Comparison of ENCODE assay signal across 8 cellular contexts in the genomic region with DNA sequence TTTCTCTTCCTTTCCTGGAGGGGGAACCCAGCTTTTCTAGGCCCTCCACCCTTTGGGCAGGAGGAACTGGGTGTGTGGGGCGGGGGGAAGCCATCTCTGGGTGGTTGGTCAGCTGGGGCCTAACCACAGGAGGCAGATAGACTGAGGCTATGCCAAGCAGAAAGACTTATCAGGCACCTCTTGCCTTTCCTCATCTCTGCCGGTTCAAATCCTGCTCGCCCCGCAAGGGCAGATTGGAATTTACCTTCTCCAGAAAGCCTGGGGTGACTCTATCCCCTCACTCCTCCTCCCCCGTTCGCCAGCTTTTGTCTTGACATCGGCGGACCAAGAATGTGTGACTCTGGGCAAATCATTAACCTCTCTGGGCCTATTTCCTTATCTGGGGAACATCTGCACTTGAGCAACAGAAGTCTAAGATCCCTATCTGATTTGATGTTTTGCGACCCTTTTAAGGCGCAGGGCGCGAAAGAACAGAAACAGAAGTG. TPM values are rescaled to one million over a fixed set of nuclear protein-coding genes. Genes with fewer than 3 reads are reported as not detected.
DNase-seq lines count a peak whose midpoint lies in the region; ATAC-seq, FAIRE-seq and TF ChIP-seq lines count a peak whose summit lies in the region.

No MANE protein-coding gene starts in this region.

- H3K9me3 ChIP-seq in DND-41 (ENCODE audit: insufficient read depth, low read length, severe bottlenecking) (no peaks in the 10 kb centered on the region), GM12878 (replicated peaks; ENCODE audit: control insufficient read depth, insufficient read depth, low read length) (no peaks in the 10 kb centered on the region), keratinocyte (ENCODE audit: control insufficient read depth, low read depth, low read length) (no peaks in the 10 kb centered on the region)

- ATAC-seq in DND-41 (ENCODE audit: insufficient read depth, low read depth) (peak; percentile 28), GM21367 (IDR thresholded peaks at IDR 0.05; ENCODE audit: unreplicated experiment) (peak; percentile 27), HG03571 (IDR thresholded peaks at IDR 0.05; ENCODE audit: unreplicated experiment) (peak; percentile 42), SK-N-SH treated with all-trans-retinoic acid at 6 μM for 48 hours (peak; percentile 51), GM12878 (peak; percentile 67)

- H3K4me1 ChIP-seq in DND-41 (ENCODE audit: insufficient read depth, low read length): peaks cover 52% of the 10 kb centered on the region
- H3K4me1 ChIP-seq in GM12878 (ENCODE audit: control insufficient read depth, insufficient read depth, low read length): peaks cover 7% of the 10 kb centered on the region; the same call in 1 of the 2 replicates
- peaks cover 16% of the 10 kb centered on the region for H3K4me1 ChIP-seq in keratinocyte (ENCODE audit: control insufficient read depth, extremely low read depth, insufficient read depth, low read length)

- peak overlapping the region; percentile 70 to 79 for H3K4me3 ChIP-seq in DND-41 (ENCODE audit: low read depth in 1 of 2, low read length in 2 of 2)
- H3K4me3 ChIP-seq in GM12878: peak overlapping the region; percentile 96
- peak overlapping the region; percentile 86 to 96 (median 93) for H3K4me3 ChIP-seq in keratinocyte (ENCODE audit: control insufficient read depth in 2 of 3, extremely low read depth in 1 of 3, insufficient read depth in 2 of 3, low read depth in 1 of 3, low read length in 3 of 3)

- no peak for TF ChIP-seq RAD21 in GM12878 (IDR thresholded peaks at IDR 0.05; ENCODE audit: insufficient read depth, low read depth, low read length)

- peak overlapping the region; percentile 93 for H2AFZ ChIP-seq in DND-41 (ENCODE audit: low read depth, low read length)
- H2AFZ ChIP-seq in GM12878 (ENCODE audit: control insufficient read depth, low read depth, low read length): peak overlapping the region; percentile 93
- peak overlapping the region; percentile 95 for H2AFZ ChIP-seq in keratinocyte (ENCODE audit: control insufficient read depth, low read length)

- dilution Hi-C loops in keratinocyte (cut with MboI; ENCODE audit: extremely low pct_ligation_motif_present, low sequenced_read_pairs): no loop called here

- POLR2A ChIA-PET in GM12878 (lab: Charles Lee): interaction anchor here (1.3 kb wide), 1 partner anchor 14 kb away, joined by 3 read pairs; no protein-coding TSS in a partner anchor

- H3K27me3 ChIP-seq in DND-41 (ENCODE audit: insufficient read depth, low read length, poor library complexity) (no peaks in the 10 kb centered on the region), GM12878 (replicated peaks in 1 of 2; ENCODE audit: control insufficient read depth in 2 of 2, insufficient read depth in 2 of 2, low read length in 1 of 2) (no peaks in the 10 kb centered on the region), keratinocyte (ENCODE audit: control insufficient read depth, extremely low read depth, insufficient read depth, low read length) (no peaks in the 10 kb centered on the region)

- CTCF ChIA-PET in GM12878 (lab: Yijun Ruan, JAX): interaction anchor here (0.6 to 0.8 kb wide), 2 partner anchors 30 to 46 kb away, joined by 3 read pairs; no protein-coding TSS in a partner anchor

- in situ Hi-C loops in GM12878 (cut with MboI): no loop called here

- peak overlapping the region; percentile 95 for H3K27ac ChIP-seq in DND-41 (ENCODE audit: low read length)
- H3K27ac ChIP-seq in GM12878 (ENCODE audit: control insufficient read depth, insufficient read depth): peak overlapping the region; percentile 85
- peak overlapping the region; percentile 91 for H3K27ac ChIP-seq in keratinocyte (ENCODE audit: control insufficient read depth, insufficient read depth, low read length)

- WGBS in GM12878 (ENCODE audit: insufficient coverage, insufficient replicate concordance, low lambda C conversion rate, missing lambda C conversion rate): 1% methylated on average over 12 of the region's 12 CpGs

- FAIRE-seq in GM12878 (lab: Jason Lieb, UNC): no peak
- FAIRE-seq in keratinocyte (lab: Jason Lieb, UNC): no peak

- SMC1A ChIA-PET in GM12878 (lab: Charles Lee; ENCODE audit: uncharacterized antibody, unreplicated experiment): interaction anchor here (0.8 to 2.0 kb wide), 3 partner anchors 17 to 92 kb away, joined by 3 to 8 read pairs (median 3); no protein-coding TSS in a partner anchor

- no peak for TF ChIP-seq EP300 in GM12878 (IDR thresholded peaks at IDR 0.05; ENCODE audit: borderline replicate concordance in 1 of 2, control insufficient read depth in 1 of 2, low read depth in 2 of 2, low read length in 2 of 2)

- H3K79me2 ChIP-seq in DND-41 (ENCODE audit: insufficient read depth, low read length) (peaks cover 92% of the 10 kb centered on the region), GM12878 (ENCODE audit: control insufficient read depth, insufficient read depth, low read length) (peaks cover 68% of the 10 kb centered on the region), keratinocyte (ENCODE audit: control insufficient read depth, insufficient read depth, low read length) (peaks cover 68% of the 10 kb centered on the region)

- H4K20me1 ChIP-seq in DND-41 (ENCODE audit: insufficient read depth, low read length): peaks cover 39% of the 10 kb centered on the region
- no peaks in the 10 kb centered on the region for H4K20me1 ChIP-seq in GM12878 (ENCODE audit: control insufficient read depth, insufficient read depth)
- H4K20me1 ChIP-seq in keratinocyte (ENCODE audit: control insufficient read depth, extremely low read depth, insufficient read depth, low read length): peaks cover 16% of the 10 kb centered on the region

- no peak for TF ChIP-seq POLR2A in GM12878 (IDR thresholded peaks at IDR 0.05; ENCODE audit: low read depth, low read length)

- RAD21 ChIA-PET in GM12878 (lab: Charles Lee; ENCODE audit: unreplicated experiment): no interaction called here

- DNase-seq in DND-41 (peak; percentile 52), GM12878 (ENCODE audit: low read depth, low spot score) (peak; percentile 23), keratinocyte (ENCODE audit: low read depth, low spot score) (no peak), NCI-H524 (lab: John Stamatoyannopoulos, UW) (no peak)
- DNase-seq in stimulated activated CD4-positive, alpha-beta T cell treated with anti-CD3 and anti-CD28 coated beads, Interleukin-4, amount 100 ng/mL, for 1 hour: peak; percentile 28

- TF ChIP-seq CTCF in DND-41 (IDR thresholded peaks at IDR 0.05; ENCODE audit: borderline replicate concordance, extremely low read depth, low read length, poor library complexity, severe bottlenecking) (no peak), GM12878 (IDR thresholded peaks at IDR 0.05 in 2 of 3, conservative IDR thresholded peaks at IDR 0.05 in 1 of 3; ENCODE audit: control insufficient read depth in 2 of 3, extremely low read depth in 1 of 3, insufficient read depth in 1 of 3, low read depth in 3 of 3, low read length in 3 of 3) (no peak), keratinocyte (optimal IDR thresholded peaks at IDR 0.05 in 1 of 3, IDR thresholded peaks at IDR 0.05 in 1 of 3, conservative IDR thresholded peaks at IDR 0.05 in 1 of 3; ENCODE audit: extremely low read depth in 1 of 3, insufficient read depth in 2 of 3, low read length in 3 of 3) (no peak)

- H3K36me3 ChIP-seq in DND-41 (ENCODE audit: insufficient read depth, low read length) (peaks cover 25% of the 10 kb centered on the region), GM12878 (ENCODE audit: control insufficient read depth in 2 of 2, insufficient read depth in 2 of 2, low read length in 1 of 2) (no peaks in the 10 kb centered on the region), keratinocyte (ENCODE audit: control insufficient read depth in 2 of 2, extremely low read depth in 1 of 2, insufficient read depth in 2 of 2, low read length in 2 of 2) (peaks cover 2 to 16% of the 10 kb centered on the region in 2 experiments)

- intact Hi-C loops in GM12878 (cut with micrococcal nuclease; ENCODE audit: unreplicated experiment): no loop called here

- H3K9ac ChIP-seq in DND-41 (ENCODE audit: low read depth, low read length): peak overlapping the region; percentile 96
- peak overlapping the region; percentile 93 for H3K9ac ChIP-seq in GM12878 (ENCODE audit: control insufficient read depth, insufficient read depth, low read length)
- peak overlapping the region; percentile 93 for H3K9ac ChIP-seq in keratinocyte (ENCODE audit: control insufficient read depth, extremely low read depth, insufficient read depth, low read length)

- TSS peak; percentile 91 for BruUV-seq in GM12878 (replicated peaks; lab: Mats Ljungman, UMichigan)

- H3K4me2 ChIP-seq in DND-41 (ENCODE audit: insufficient read depth, low read length) (peak overlapping the region; percentile 95), GM12878 (ENCODE audit: control insufficient read depth, insufficient read depth) (peak overlapping the region; percentile 85), keratinocyte (ENCODE audit: control insufficient read depth, extremely low read depth, insufficient read depth, low read depth, low read length) (peak overlapping the region; percentile 97)

- no peaks in the 10 kb centered on the region for H3K9me1 ChIP-seq in keratinocyte (ENCODE audit: control insufficient read depth, extremely low read depth, insufficient read depth, low read length)

RNA-seq across cellular contexts. Expression of gene GARS1, which starts 0.6 kb away (rescaled TPM):
- 87.5 and 89.2 TPM in 2 replicates for total RNA-seq in GM12878 (2013; cell fraction: nucleolus; rRNA removed)
- total RNA-seq in GM12878 (2014; rRNA removed) (107 and 120 TPM in 2 replicates), GM12878 (2014; rRNA removed; fragmentation: Illumina TruSeq; extraction: Trizol) (168 and 182 TPM in 2 replicates), GM12878 (2021) (175 TPM in 2 replicates)
- polyA plus RNA-seq in GM12878 (2011; ENCODE audit: low read depth): 111 TPM
- polyA plus RNA-seq in GM12878 (2011; rRNA removed) (184 and 333 TPM in 2 replicates), GM12878 (2014; fragmentation: Illumina TruSeq; extraction: Trizol) (361 and 413 TPM in 2 replicates), GM12878 (2014; fragmentation: Nextera tagmentation; extraction: Ambion mirVana) (100 to 1,000 TPM; 133 to 191 TPM), GM12878 (2014; rRNA removed) (167 TPM in 2 replicates), GM12878 (2016; fragmentation: Nextera tagmentation; extraction: Ambion mirVana) (100 to 1,000 TPM; 196 to 207 TPM), keratinocyte (277 to 545 TPM (median 411 TPM) in 3 replicates)
- 247 and 357 TPM in 2 replicates for polyA plus RNA-seq in GM12878 (2011; cell fraction: cytosol; rRNA removed)
- 220 and 228 TPM in 2 replicates for polyA plus RNA-seq in GM12878 (2011; cell fraction: nucleus; rRNA removed)
- 135 and 136 TPM in 2 replicates for polyA plus RNA-seq in GM12878 (2012)
- 227 and 257 TPM in 2 replicates for polyA minus RNA-seq in GM12878 (2011; rRNA and poly(A)+ RNA removed)
- polyA minus RNA-seq in GM12878 (2011; cell fraction: cytosol; rRNA and poly(A)+ RNA removed): 84.7 and 102 TPM in 2 replicates
- polyA minus RNA-seq in GM12878 (2011; cell fraction: nucleus; rRNA and poly(A)+ RNA removed): 71.9 and 162 TPM in 2 replicates
- polyA plus RNA-seq in keratinocyte (2011; ENCODE audit: low read depth): 311 TPM
- 379 and 567 TPM in 2 replicates for polyA plus RNA-seq in keratinocyte (2011; cell fraction: cytosol; rRNA removed)
- polyA plus RNA-seq in keratinocyte (2011; cell fraction: nucleus; rRNA removed): 455 and 471 TPM in 2 replicates
- polyA plus RNA-seq in keratinocyte (2012; ENCODE audit: low replicate concordance): 184 and 305 TPM in 2 replicates
- 267 to 644 TPM (median 355 TPM) in 3 replicates for polyA minus RNA-seq in keratinocyte
- polyA minus RNA-seq in keratinocyte (2011; cell fraction: cytosol; rRNA and poly(A)+ RNA removed): 239 TPM
- polyA minus RNA-seq in keratinocyte (2011; cell fraction: nucleus; rRNA and poly(A)+ RNA removed): 152 and 239 TPM in 2 replicates

Comparison
In these comparisons a context has a peak if more than half of its experiments do, and no peak if none do; other contexts are left out.
1. DNase-seq: peak in DND-41 (single experiment), GM12878 (single experiment) and stimulated activated CD4-positive, alpha-beta T cell treated with anti-CD3 and anti-CD28 coated beads, Interleukin-4, amount 100 ng/mL, for 1 hour (single experiment); none in keratinocyte (single experiment) and NCI-H524 (0 of 2).
2. Peak in every context shown above with its lines, with median percentiles within 50 percentile points of each other: ATAC-seq, H2AFZ ChIP-seq, H3K27ac ChIP-seq, H3K4me2 ChIP-seq, H3K4me3 ChIP-seq and H3K9ac ChIP-seq.